Comparison of ENCODE assay signal across 28 cellular contexts in the genomic region with DNA sequence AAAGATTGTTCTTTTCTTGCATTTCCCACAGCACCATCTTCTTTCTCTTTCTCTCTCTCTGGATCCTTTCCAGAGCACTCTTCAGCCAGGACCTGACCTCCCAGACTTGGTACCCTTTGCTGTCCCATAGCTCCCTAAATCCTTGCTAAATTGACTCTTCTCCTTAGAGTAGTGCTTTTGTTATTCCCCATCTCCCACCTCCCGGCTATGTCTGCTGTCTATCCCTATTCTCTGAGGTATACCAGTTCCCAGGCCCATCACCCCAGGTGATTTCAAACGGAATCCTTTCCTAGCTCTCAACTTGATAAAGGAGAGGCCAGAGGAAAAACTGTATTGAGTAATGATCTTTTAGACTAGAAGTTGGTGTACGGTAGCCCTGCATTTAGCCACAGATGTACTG.
"Had no signal": no experiment of that assay in that cellular context is flagged by ENCODE, and none has a peak within 500 bp of the region (broad histone marks: within the 10 kb centered on the region; RNA-seq: fewer than 3 reads in every experiment).

No MANE protein-coding gene starts in this region.

- H3K27me3 ChIP-seq: ascending aorta, breast epithelium, esophagus muscularis mucosa, foreskin keratinocyte, gastrocnemius medialis had no signal

- H3K36me3 Mint-ChIP-seq: activated naive CD4-positive, alpha-beta T cell treated with anti-CD3 and anti-CD28 coated beads, Interleukin-2, amount 10 ng/mL, durations not matched to agents 7 days and 5 days; activated naive CD4-positive, alpha-beta T cell treated with anti-CD3 and anti-CD28 coated beads, Interleukin-2, amount 50 U/mL, for 72 hours; activated naive CD8-positive, alpha-beta T cell treated with anti-CD3 and anti-CD28 coated beads, Interleukin-2, amount 10 ng/mL, durations not matched to agents 7 days and 5 days; brain had no signal

- H3K36me3 ChIP-seq: ascending aorta, breast epithelium, esophagus muscularis mucosa, gastrocnemius medialis had no signal

- H3K9me3 ChIP-seq: ascending aorta, breast epithelium, esophagus muscularis mucosa, gastrocnemius medialis had no signal

- H3K4me1 Mint-ChIP-seq: central memory CD8-positive, alpha-beta T cell had no signal

- ATAC-seq: activated naive CD4-positive, alpha-beta T cell treated with anti-CD3 and anti-CD28 coated beads, Interleukin-2, amount 50 U/mL, for 72 hours; activated T-cell treated with anti-CD3 and anti-CD28 coated beads, Interleukin-2, amount 50 U/mL, for 72 hours; foreskin keratinocyte; gastrocnemius medialis had no signal

- H3K27me3 Mint-ChIP-seq: activated CD4-positive, alpha-beta memory T cell treated with anti-CD3 and anti-CD28 coated beads, Interleukin-2, amount 10 ng/mL, durations not matched to agents 7 days and 5 days; activated CD4-positive, alpha-beta T cell treated with anti-CD3 and anti-CD28 coated beads, Interleukin-2, amount 10 ng/mL, durations not matched to agents 7 days and 5 days; activated naive CD8-positive, alpha-beta T cell treated with anti-CD3 and anti-CD28 coated beads, Interleukin-2, amount 10 ng/mL, durations not matched to agents 7 days and 5 days; activated T-cell treated with anti-CD3 and anti-CD28 coated beads, Interleukin-2, amount 50 U/mL, for 24 hours; brain; central memory CD8-positive, alpha-beta T cell; dendritic cell treated with granulocyte-macrophage colony-stimulating factor and Interleukin-4, amounts not matched to agents 40 ng/mL and 50 ng/mL, for 4 days had no signal

- H3K27ac Mint-ChIP-seq: activated CD4-positive, alpha-beta memory T cell treated with anti-CD3 and anti-CD28 coated beads, Interleukin-2, amount 10 ng/mL, durations not matched to agents 7 days and 5 days; activated CD4-positive, alpha-beta T cell treated with anti-CD3 and anti-CD28 coated beads, Interleukin-2, amount 10 ng/mL, durations not matched to agents 7 days and 5 days; activated naive CD4-positive, alpha-beta T cell treated with anti-CD3 and anti-CD28 coated beads, Interleukin-2, amount 10 ng/mL, durations not matched to agents 7 days and 5 days; activated naive CD4-positive, alpha-beta T cell treated with anti-CD3 and anti-CD28 coated beads, Interleukin-2, amount 50 U/mL, for 72 hours; activated naive CD8-positive, alpha-beta T cell treated with anti-CD3 and anti-CD28 coated beads, Interleukin-2, amount 10 ng/mL, durations not matched to agents 7 days and 5 days; activated T-cell treated with anti-CD3 and anti-CD28 coated beads, Interleukin-2, amount 50 U/mL, for 24 hours; activated T-cell treated with anti-CD3 and anti-CD28 coated beads, Interleukin-2, amount 50 U/mL, for 72 hours; dendritic cell treated with granulocyte-macrophage colony-stimulating factor and Interleukin-4, amounts not matched to agents 40 ng/mL and 50 ng/mL, for 4 days had no signal

- H3K4me3 ChIP-seq: ascending aorta, breast epithelium, coronary artery, dorsolateral prefrontal cortex, gastrocnemius medialis had no signal

- H3K4me3 Mint-ChIP-seq: activated CD4-positive, alpha-beta memory T cell treated with anti-CD3 and anti-CD28 coated beads, Interleukin-2, amount 10 ng/mL, durations not matched to agents 7 days and 5 days; activated CD4-positive, alpha-beta T cell treated with anti-CD3 and anti-CD28 coated beads, Interleukin-2, amount 10 ng/mL, durations not matched to agents 7 days and 5 days; activated naive CD4-positive, alpha-beta T cell treated with anti-CD3 and anti-CD28 coated beads, Interleukin-2, amount 10 ng/mL, durations not matched to agents 7 days and 5 days; activated naive CD8-positive, alpha-beta T cell treated with anti-CD3 and anti-CD28 coated beads, Interleukin-2, amount 10 ng/mL, durations not matched to agents 7 days and 5 days; activated T-cell treated with anti-CD3 and anti-CD28 coated beads, Interleukin-2, amount 50 U/mL, for 24 hours; activated T-cell treated with anti-CD3 and anti-CD28 coated beads, Interleukin-2, amount 50 U/mL, for 72 hours; central memory CD8-positive, alpha-beta T cell; dendritic cell treated with granulocyte-macrophage colony-stimulating factor and Interleukin-4, amounts not matched to agents 40 ng/mL and 50 ng/mL, for 4 days had no signal

- DNase-seq: activated CD4-positive, alpha-beta memory T cell treated with anti-CD3 and anti-CD28 coated beads, Interleukin-2, amount 10 ng/mL, durations not matched to agents 7 days and 5 days; activated CD4-positive, alpha-beta T cell treated with anti-CD3 and anti-CD28 coated beads for 1 hour; activated CD4-positive, alpha-beta T cell treated with anti-CD3 and anti-CD28 coated beads for 4 hours; activated CD4-positive, alpha-beta T cell treated with anti-CD3 and anti-CD28 coated beads, Interleukin-2, amount 10 ng/mL, durations not matched to agents 7 days and 5 days; activated CD4-positive, alpha-beta T cell treated with anti-CD3 and anti-CD28 coated beads, Interleukin-2, amount 50 U/mL, for 4 hours; activated CD8-positive, alpha-beta memory T cell treated with anti-CD3 and anti-CD28 coated beads, Interleukin-2, amount 50 U/mL, for 48 hours; activated gamma-delta T cell; activated naive CD4-positive, alpha-beta T cell; activated naive CD4-positive, alpha-beta T cell treated with anti-CD3 and anti-CD28 coated beads, Interleukin-2, amount 10 ng/mL, durations not matched to agents 7 days and 5 days; activated naive CD8-positive, alpha-beta T cell treated with anti-CD3 and anti-CD28 coated beads, Interleukin-2, amount 10 ng/mL, durations not matched to agents 7 days and 5 days; activated T-cell treated with anti-CD3 and anti-CD28 coated beads for 4 hours; activated T-cell treated with anti-CD3 and anti-CD28 coated beads, Interleukin-2, amount 50 U/mL, for 24 hours; activated T-cell treated with anti-CD3 and anti-CD28 coated beads, Interleukin-2, amount 50 U/mL, for 72 hours; dorsolateral prefrontal cortex; effector memory CD4-positive, alpha-beta T cell; erythroblast; foreskin keratinocyte; gastrocnemius medialis; glutamatergic neuron; T-helper 2 cell had no signal

- H3K27ac ChIP-seq: ascending aorta, breast epithelium, coronary artery, dorsolateral prefrontal cortex, foreskin keratinocyte, gastrocnemius medialis had no signal

- H3K4me1 ChIP-seq: ascending aorta, breast epithelium, foreskin keratinocyte, gastrocnemius medialis had no signal

- H3K9me3 Mint-ChIP-seq: activated CD4-positive, alpha-beta memory T cell treated with anti-CD3 and anti-CD28 coated beads, Interleukin-2, amount 10 ng/mL, durations not matched to agents 7 days and 5 days; activated CD4-positive, alpha-beta T cell treated with anti-CD3 and anti-CD28 coated beads, Interleukin-2, amount 10 ng/mL, durations not matched to agents 7 days and 5 days; activated naive CD4-positive, alpha-beta T cell treated with anti-CD3 and anti-CD28 coated beads, Interleukin-2, amount 10 ng/mL, durations not matched to agents 7 days and 5 days; activated naive CD4-positive, alpha-beta T cell treated with anti-CD3 and anti-CD28 coated beads, Interleukin-2, amount 50 U/mL, for 72 hours; activated naive CD8-positive, alpha-beta T cell treated with anti-CD3 and anti-CD28 coated beads, Interleukin-2, amount 10 ng/mL, durations not matched to agents 7 days and 5 days; activated T-cell treated with anti-CD3 and anti-CD28 coated beads, Interleukin-2, amount 50 U/mL, for 24 hours; activated T-cell treated with anti-CD3 and anti-CD28 coated beads, Interleukin-2, amount 50 U/mL, for 72 hours; brain; central memory CD8-positive, alpha-beta T cell had no signal
